ENCODE assay signal across 8 cellular contexts in genomic region chr19:49817964-49818690, GRCh38. TPM values are rescaled to one million over a fixed set of nuclear protein-coding genes. Genes with fewer than 3 reads are reported as not detected.
DNase-seq lines count a peak whose midpoint lies in the region; ATAC-seq, FAIRE-seq and TF ChIP-seq lines count a peak whose summit lies in the region.

MED25 (plus strand) TSS chr19:49818289; CDS start chr19:49818342, 53 bp downstream.

- no peak; the same call in 1 of the 2 replicates for TF ChIP-seq CTCF in AG09319 (IDR thresholded peaks at IDR 0.05; ENCODE audit: low read depth, low read length)
- TF ChIP-seq CTCF in kidney (IDR thresholded peaks at IDR 0.05; ENCODE audit: borderline replicate concordance, extremely low read depth, insufficient read depth), result peak; percentile 29

- H3K36me3 ChIP-seq in kidney (ENCODE audit: control insufficient read depth in 1 of 2, insufficient read depth in 2 of 2, low read length in 2 of 2), result peaks cover 1 to 2% of the 10 kb centered on the region in 2 donors

- no peak for FAIRE-seq in kidney (lab: Jason Lieb, UNC)

- DNase-seq in AG09319 (ENCODE audit: extremely low read depth, low read depth) (peak; percentile 61), NCI-H226 (peak; percentile 70), cerebellum (ENCODE audit: low spot score) (peak; percentile 94), kidney (peak; percentile 95)
- peak; percentile 81 for DNase-seq in activated CD4-positive, alpha-beta T cell treated with anti-CD3 and anti-CD28 coated beads for 1 hour
- DNase-seq in stimulated activated CD4-positive, alpha-beta T cell treated with anti-CD3 and anti-CD28 coated beads, Interleukin-15, amount 100 ng/mL, for 24 hours, result peak; percentile 88

- peaks cover 0 to 10% of the 10 kb centered on the region in 2 donors for H3K4me1 ChIP-seq in kidney (ENCODE audit: control insufficient read depth in 1 of 2, insufficient read depth in 1 of 2, low read depth in 1 of 2, low read length in 2 of 2)

- peak within 1 kb of the TSS; percentile 86 to 88 for H3K9ac ChIP-seq in kidney (ENCODE audit: low read length in 2 of 2)

- H3K27ac ChIP-seq in kidney (ENCODE audit: low read depth in 2 of 2, low read length in 2 of 2), result peak within 1 kb of the TSS; percentile 99

- peak within 1 kb of the TSS; percentile 94 to 97 for H3K4me3 ChIP-seq in kidney (ENCODE audit: low read length in 2 of 2)

- ATAC-seq in GM18907 (IDR thresholded peaks at IDR 0.05; ENCODE audit: unreplicated experiment) (peak; percentile 74), HG03175 (IDR thresholded peaks at IDR 0.05; ENCODE audit: unreplicated experiment) (peak; percentile 63)

- H3K9me3 ChIP-seq in kidney (ENCODE audit: control insufficient read depth in 1 of 2, low read length in 2 of 2), result no peaks in the 10 kb centered on the region

- intact Hi-C loops in kidney (cut with DNase I), result no loop called here

RNA-seq across cellular contexts. Expression of gene MED25, which starts in this region (rescaled TPM):
- total RNA-seq in cerebellum (21.6 TPM), kidney (53.2 TPM)
- 37.3 TPM for polyA plus RNA-seq in kidney (ENCODE audit: insufficient read depth, low read depth, low replicate concordance)

Comparison
In these comparisons a context has a peak if more than half of its experiments do, and no peak if none do; other contexts are left out.
1. Peak in every context shown above with its lines: DNase-seq, ATAC-seq, H3K4me3 ChIP-seq and H3K27ac ChIP-seq.